In the genomic region with DNA sequence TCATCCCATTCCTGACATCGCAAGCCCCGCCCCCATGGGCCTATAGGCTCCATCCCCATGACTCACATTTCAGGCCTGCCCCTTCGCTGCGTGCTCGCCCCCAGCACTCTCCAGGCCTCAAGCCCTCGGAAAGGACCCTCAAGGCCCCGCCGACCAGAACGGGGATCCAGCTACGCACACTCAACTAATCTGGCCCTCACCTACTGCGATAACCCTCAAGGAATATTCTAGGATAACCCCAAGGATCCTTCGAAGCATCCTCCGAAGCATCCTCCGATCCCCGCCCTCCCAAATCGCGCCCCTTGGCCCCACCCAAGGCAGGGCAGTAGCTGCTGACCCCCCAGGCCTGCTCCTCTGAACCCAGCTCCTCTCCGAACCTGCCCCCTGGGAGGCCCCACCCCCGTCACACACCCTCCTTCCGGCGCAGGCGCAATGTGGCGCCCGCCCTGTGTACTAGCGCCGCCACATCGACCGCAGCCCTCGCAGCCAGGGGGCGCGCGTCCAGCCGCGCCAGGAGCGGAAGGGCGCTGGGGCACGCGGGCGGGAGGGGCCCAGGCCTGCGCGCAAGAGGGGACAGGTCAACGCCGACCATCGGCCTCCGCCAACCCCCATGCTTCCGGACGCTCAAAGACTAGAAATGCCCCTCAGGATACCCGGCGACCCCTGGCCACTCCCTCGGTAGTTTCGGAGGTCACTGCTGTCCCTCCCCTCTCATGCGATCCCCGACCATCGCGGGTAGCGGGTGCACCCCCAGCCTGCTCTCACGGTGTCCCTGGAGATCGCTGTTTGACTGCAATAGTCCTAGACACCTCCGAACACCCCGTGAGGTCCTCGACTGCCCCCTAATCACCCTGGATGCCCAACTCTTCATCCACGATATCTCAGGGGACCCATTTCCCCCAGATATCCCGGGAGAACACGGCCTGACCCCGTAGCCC, we compare ENCODE assay signal across 6 cellular contexts. TPM values are rescaled to one million over a fixed set of nuclear protein-coding genes. Genes with fewer than 3 reads are reported as not detected.
DNase-seq lines count a peak whose midpoint lies in the region; ATAC-seq lines count a peak whose summit lies in the region.

No MANE protein-coding gene starts in this region.

- peak overlapping the region; percentile 71 for H3K9ac ChIP-seq in BLaER1

- POLR2A ChIA-PET in activated CD4-positive, alpha-beta T cell treated with anti-CD3 and anti-CD28 coated beads, Interleukin-2, amount 10 ng/mL, durations not matched to agents 7 days and 5 days (lab: Charles Lee) = no interaction called here

- peaks cover 16% of the 10 kb centered on the region for H3K4me1 Mint-ChIP-seq in activated CD4-positive, alpha-beta T cell treated with anti-CD3 and anti-CD28 coated beads, Interleukin-2, amount 10 ng/mL, durations not matched to agents 7 days and 5 days

- H3K27ac ChIP-seq in BLaER1 = peak overlapping the region; percentile 74

- 0 out of 2 replicates have a peak, but pooled peaks cover 7% of the 10 kb centered on the region for H3K4me1 ChIP-seq in BLaER1

- no peaks in the 10 kb centered on the region for H3K9me3 Mint-ChIP-seq in activated CD4-positive, alpha-beta T cell treated with anti-CD3 and anti-CD28 coated beads, Interleukin-2, amount 10 ng/mL, durations not matched to agents 7 days and 5 days

- DNase-seq in NCI-H1436 treated with DMSO at 0.1 percent for 48 hours (lab: John Stamatoyannopoulos, UW) (peak; percentile 25), fibroblast of gingiva (ENCODE audit: low read depth) (peak; percentile 86), renal cortical epithelial cell (ENCODE audit: low read depth) (peak; percentile 75)
- DNase-seq in activated CD4-positive, alpha-beta T cell treated with anti-CD3 and anti-CD28 coated beads, Interleukin-2, amount 10 ng/mL, durations not matched to agents 7 days and 5 days = peak; percentile 84

- H3K4me3 ChIP-seq in BLaER1 = peak overlapping the region; percentile 65

- CTCF ChIA-PET in activated CD4-positive, alpha-beta T cell treated with anti-CD3 and anti-CD28 coated beads, Interleukin-2, amount 10 ng/mL, durations not matched to agents 7 days and 5 days (lab: Charles Lee) = interaction anchor here (0.6 to 2.7 kb wide), 9 partner anchors 8 to 184 kb away, joined by 3 to 14 read pairs (median 3); a partner anchor contains a TSS

- ATAC-seq in GM21717 (IDR thresholded peaks at IDR 0.05; ENCODE audit: unreplicated experiment) = peak; percentile 83

- 0 out of 2 replicates have a peak, but pooled peaks cover 4% of the 10 kb centered on the region for H3K9me3 ChIP-seq in BLaER1

- peaks cover 2% of the 10 kb centered on the region for H3K36me3 Mint-ChIP-seq in activated CD4-positive, alpha-beta T cell treated with anti-CD3 and anti-CD28 coated beads, Interleukin-2, amount 10 ng/mL, durations not matched to agents 7 days and 5 days (ENCODE audit: low read depth)

- H3K4me2 ChIP-seq in BLaER1 = peak overlapping the region; percentile 73

- no peaks in the 10 kb centered on the region for H3K27me3 Mint-ChIP-seq in activated CD4-positive, alpha-beta T cell treated with anti-CD3 and anti-CD28 coated beads, Interleukin-2, amount 10 ng/mL, durations not matched to agents 7 days and 5 days

- H3K36me3 ChIP-seq in BLaER1 = no peaks in the 10 kb centered on the region

- H3K27ac Mint-ChIP-seq in activated CD4-positive, alpha-beta T cell treated with anti-CD3 and anti-CD28 coated beads, Interleukin-2, amount 10 ng/mL, durations not matched to agents 7 days and 5 days = peak overlapping the region; percentile 97

- H3K27me3 ChIP-seq in BLaER1 = peaks cover 37% of the 10 kb centered on the region

- peak overlapping the region; percentile 94 for H3K4me3 Mint-ChIP-seq in activated CD4-positive, alpha-beta T cell treated with anti-CD3 and anti-CD28 coated beads, Interleukin-2, amount 10 ng/mL, durations not matched to agents 7 days and 5 days

- no peaks in the 10 kb centered on the region for H4K20me1 ChIP-seq in BLaER1

RNA-seq across cellular contexts. Expression of a gene that starts 6.4 kb away (rescaled TPM):
- total RNA-seq in activated CD4-positive, alpha-beta T cell treated with anti-CD3 and anti-CD28 coated beads, Interleukin-2, amount 10 ng/mL, durations not matched to agents 7 days and 5 days = 1 to 10 TPM; 1.9 to 2.8 TPM
- 5.3 and 8.5 TPM in 2 replicates for total RNA-seq in renal cortical epithelial cell

RNA-seq across cellular contexts. Expression of a gene that starts 15.5 kb away (rescaled TPM):
- 100 to 1,000 TPM; 245 to 270 TPM for total RNA-seq in activated CD4-positive, alpha-beta T cell treated with anti-CD3 and anti-CD28 coated beads, Interleukin-2, amount 10 ng/mL, durations not matched to agents 7 days and 5 days
- 10.4 and 13.4 TPM in 2 replicates for total RNA-seq in renal cortical epithelial cell

RNA-seq across cellular contexts. Expression of a gene that starts 30.0 kb away (rescaled TPM):
- total RNA-seq in activated CD4-positive, alpha-beta T cell treated with anti-CD3 and anti-CD28 coated beads, Interleukin-2, amount 10 ng/mL, durations not matched to agents 7 days and 5 days = 10 to 100 TPM; 13.7 to 17.6 TPM
- total RNA-seq in renal cortical epithelial cell = 6.9 and 14.2 TPM in 2 replicates

RNA-seq across cellular contexts. Expression of a gene that starts 32.6 kb away (rescaled TPM):
- 10 to 100 TPM; 29.2 to 33.2 TPM for total RNA-seq in activated CD4-positive, alpha-beta T cell treated with anti-CD3 and anti-CD28 coated beads, Interleukin-2, amount 10 ng/mL, durations not matched to agents 7 days and 5 days
- 21.5 and 26.2 TPM in 2 replicates for total RNA-seq in renal cortical epithelial cell

RNA-seq across cellular contexts. Expression of a gene that starts 43.8 kb away (rescaled TPM):
- total RNA-seq in activated CD4-positive, alpha-beta T cell treated with anti-CD3 and anti-CD28 coated beads, Interleukin-2, amount 10 ng/mL, durations not matched to agents 7 days and 5 days = 1 to 10 TPM; 2.5 to 2.7 TPM
- 0.10 and 0.52 TPM in 2 replicates for total RNA-seq in renal cortical epithelial cell

Comparison
In these comparisons a context has a peak if more than half of its experiments do, and no peak if none do; other contexts are left out.
1. Peak in every context shown above with its lines: DNase-seq, ATAC-seq, H3K4me3 ChIP-seq and H3K27ac ChIP-seq.
2. DNase-seq: peak in every context shown above with its lines; median percentile 86 in fibroblast of gingiva; 84 in activated CD4-positive, alpha-beta T cell treated with anti-CD3 and anti-CD28 coated beads, Interleukin-2, amount 10 ng/mL, durations not matched to agents 7 days and 5 days; 75 in renal cortical epithelial cell; 25 in NCI-H1436 treated with DMSO at 0.1 percent for 48 hours.
3. RNA of a gene that starts 15.5 kb away (total RNA-seq): 245 to 270 TPM in activated CD4-positive, alpha-beta T cell treated with anti-CD3 and anti-CD28 coated beads, Interleukin-2, amount 10 ng/mL, durations not matched to agents 7 days and 5 days; 10.4 to 13.4 TPM in renal cortical epithelial cell; every median in the first group is over 10 times any median in the second.